ENCODE assay signal across 9 cellular contexts in the genomic region with DNA sequence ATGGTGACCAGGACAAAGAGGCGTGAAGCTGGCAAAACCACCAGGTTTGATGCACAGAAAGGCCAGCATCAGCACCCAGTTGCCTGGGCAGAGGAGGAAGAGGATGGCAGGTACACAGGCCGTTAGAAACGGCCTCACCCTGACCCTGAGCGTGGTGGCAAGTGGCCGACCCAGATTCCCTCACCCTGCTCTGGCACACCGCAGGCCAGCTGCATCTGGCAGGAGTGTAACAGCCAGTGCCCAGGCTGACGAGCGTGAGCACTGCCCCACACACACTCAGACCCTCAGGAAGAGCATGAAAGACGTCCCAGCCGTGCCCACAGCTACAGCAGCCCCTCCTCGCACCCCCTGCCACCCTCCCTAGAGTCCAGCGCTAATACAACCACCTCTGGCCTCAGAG.
DNase-seq lines count a peak whose midpoint lies in the region; ATAC-seq, FAIRE-seq and TF ChIP-seq lines count a peak whose summit lies in the region.
"Had no signal": no experiment of that assay in that cellular context is flagged by ENCODE, and none has a peak within 500 bp of the region (broad histone marks: within the 10 kb centered on the region; RNA-seq: fewer than 3 reads in every experiment).

No MANE protein-coding gene starts in this region.

- peaks cover 83% of the 10 kb centered on the region for H3K4me1 ChIP-seq in Caco-2
- H3K4me1 ChIP-seq in gastroesophageal sphincter, result peaks cover 0 to 100% (median 72%) of the 10 kb centered on the region in 3 donors
- peaks cover 60 to 89% (median 78%) of the 10 kb centered on the region in 3 donors for H3K4me1 ChIP-seq in pancreas

- no peaks in the 10 kb centered on the region for H3K9me3 ChIP-seq in Caco-2
- no peaks in the 10 kb centered on the region for H3K9me3 ChIP-seq in gastroesophageal sphincter
- H3K9me3 ChIP-seq in pancreas, result no peaks in the 10 kb centered on the region
- H3K9me3 ChIP-seq: transverse colon had no signal

- H3K36me3 ChIP-seq in Caco-2 (ENCODE audit: control insufficient read depth, insufficient read depth, low read length), result no peaks in the 10 kb centered on the region
- H3K36me3 ChIP-seq in gastroesophageal sphincter, result no peaks in the 10 kb centered on the region
- no peaks in the 10 kb centered on the region for H3K36me3 ChIP-seq in pancreas
- H3K36me3 ChIP-seq: transverse colon had no signal

- H3K9me3 Mint-ChIP-seq in Caco-2 (ENCODE audit: unreplicated experiment), result no peaks in the 10 kb centered on the region
- H3K9me3 Mint-ChIP-seq in activated CD4-positive, alpha-beta memory T cell treated with anti-CD3 and anti-CD28 coated beads for 36 hours, result no peaks in the 10 kb centered on the region

- TF ChIP-seq CTCF in Caco-2 (IDR thresholded peaks at IDR 0.05; ENCODE audit: insufficient read depth in 1 of 2, low read depth in 1 of 2, low read length in 1 of 2, severe bottlenecking in 1 of 2, unreplicated experiment in 1 of 2), result no peak
- no peak for TF ChIP-seq CTCF in gastroesophageal sphincter (IDR thresholded peaks at IDR 0.05)
- TF ChIP-seq CTCF in pancreas (IDR thresholded peaks at IDR 0.05), result no peak

- peak; percentile 6 for ATAC-seq in gastroesophageal sphincter
- ATAC-seq in pancreas, result peak; percentile 21 to 42 (median 25)
- no peak for ATAC-seq in HG03135 (IDR thresholded peaks at IDR 0.05; ENCODE audit: unreplicated experiment)
- no peak for ATAC-seq in GM19324 (IDR thresholded peaks at IDR 0.05; ENCODE audit: low FRiP score, unreplicated experiment)
- no peak for ATAC-seq in HG02610 (IDR thresholded peaks at IDR 0.05; ENCODE audit: unreplicated experiment)

- H3K4me3 Mint-ChIP-seq in Caco-2 (ENCODE audit: unreplicated experiment), result peak overlapping the region; percentile 59
- H3K4me3 Mint-ChIP-seq in activated CD4-positive, alpha-beta memory T cell treated with anti-CD3 and anti-CD28 coated beads for 36 hours, result no peak overlapping the region

- peaks cover 85% of the 10 kb centered on the region for H3K36me3 Mint-ChIP-seq in Caco-2 (ENCODE audit: insufficient read depth, unreplicated experiment)
- no peaks in the 10 kb centered on the region for H3K36me3 Mint-ChIP-seq in activated CD4-positive, alpha-beta memory T cell treated with anti-CD3 and anti-CD28 coated beads for 36 hours

- peaks cover 75% of the 10 kb centered on the region for H3K4me1 Mint-ChIP-seq in Caco-2 (ENCODE audit: low read depth, unreplicated experiment)
- H3K4me1 Mint-ChIP-seq in activated CD4-positive, alpha-beta memory T cell treated with anti-CD3 and anti-CD28 coated beads for 36 hours (ENCODE audit: low read depth), result peaks cover 90% of the 10 kb centered on the region

- H3K27ac ChIP-seq in gastroesophageal sphincter (peak overlapping the region in 3 of 4 donors; percentile 49 to 65 (median 56)), pancreas (peak overlapping the region; percentile 18 to 75 (median 29))

- H3K27me3 ChIP-seq in Caco-2 (replicated peaks; ENCODE audit: control insufficient read depth, insufficient read depth, low read length) (no peaks in the 10 kb centered on the region), gastroesophageal sphincter (no peaks in the 10 kb centered on the region), pancreas (no peaks in the 10 kb centered on the region)
- H3K27me3 ChIP-seq: transverse colon had no signal

- H3K27me3 Mint-ChIP-seq in Caco-2 (ENCODE audit: insufficient read depth, unreplicated experiment), result no peaks in the 10 kb centered on the region
- H3K27me3 Mint-ChIP-seq in activated CD4-positive, alpha-beta memory T cell treated with anti-CD3 and anti-CD28 coated beads for 36 hours, result no peaks in the 10 kb centered on the region

- TF ChIP-seq POLR2A in gastroesophageal sphincter (IDR thresholded peaks at IDR 0.05), result no peak

- DNase-seq in Caco-2 (no peak), pancreas (peak in 4 of 6 donors; percentile 60 to 84 (median 70))
- DNase-seq in activated CD4-positive, alpha-beta memory T cell treated with anti-CD3 and anti-CD28 coated beads for 36 hours, result no peak
- DNase-seq: NCI-H446, transverse colon had no signal

- CTCF ChIA-PET in Caco-2 (lab: Charles Lee), result interaction anchor here (0.7 kb wide), 1 partner anchor 319 kb away, joined by 3 read pairs; no protein-coding TSS in a partner anchor
- CTCF ChIA-PET in activated CD4-positive, alpha-beta memory T cell treated with anti-CD3 and anti-CD28 coated beads for 36 hours (lab: Charles Lee), result interaction anchor here (1.0 to 1.1 kb wide), 2 partner anchors 18 to 59 kb away, joined by 3 read pairs; no protein-coding TSS in a partner anchor

- TF ChIP-seq EP300 in gastroesophageal sphincter (IDR thresholded peaks at IDR 0.05), result no peak

- POLR2A ChIA-PET in Caco-2 (lab: Charles Lee), result interaction anchor here (0.9 kb wide), 1 partner anchor 83 kb away, joined by 3 read pairs; no protein-coding TSS in a partner anchor
- POLR2A ChIA-PET in activated CD4-positive, alpha-beta memory T cell treated with anti-CD3 and anti-CD28 coated beads for 36 hours (lab: Charles Lee), result interaction anchor here (0.9 to 1.5 kb wide), 2 partner anchors 17 to 81 kb away, joined by 3 to 4 read pairs; no protein-coding TSS in a partner anchor

- H3K4me3 ChIP-seq in Caco-2 (ENCODE audit: low read depth, low read length), result no peak overlapping the region
- no peak overlapping the region for H3K4me3 ChIP-seq in gastroesophageal sphincter
- no peak overlapping the region for H3K4me3 ChIP-seq in pancreas
- H3K4me3 ChIP-seq: transverse colon had no signal

- intact Hi-C loops in Caco-2 (cut with micrococcal nuclease; ENCODE audit: unreplicated experiment), result loop anchor here (5.0 to 10.0 kb wide), 2 partner anchors 69 to 96 kb away; a partner anchor contains a TSS
- intact Hi-C loops in activated CD4-positive, alpha-beta memory T cell treated with anti-CD3 and anti-CD28 coated beads for 36 hours (cut with micrococcal nuclease), result loop anchor here (2.0 to 5.0 kb wide), 3 partner anchors 34 to 80 kb away; no protein-coding TSS in a partner anchor
- intact Hi-C loops in pancreas (cut with DNase I), result loop anchor here in 1 of 3 donors (10.0 kb wide), 1 partner anchor 56 kb away; no protein-coding TSS in a partner anchor

- WGBS in gastroesophageal sphincter (ENCODE audit: low coverage in 1 of 2), 2 donors, result 40% methylated on average over 1 of the region's 12 CpGs; no CpG with 5 or more reads in 1 of the 2 donors
- 26 to 32% methylated on average over 12 of the region's 12 CpGs for WGBS in pancreas, 2 donors

- no peak for FAIRE-seq in pancreas (lab: Jason Lieb, UNC)

- BruUV-seq in Caco-2 (replicated peaks; lab: Mats Ljungman, UMichigan), result no TSS peak

- H3K27ac Mint-ChIP-seq in Caco-2 (ENCODE audit: unreplicated experiment), result peak overlapping the region; percentile 81
- peak overlapping the region; percentile 86 for H3K27ac Mint-ChIP-seq in activated CD4-positive, alpha-beta memory T cell treated with anti-CD3 and anti-CD28 coated beads for 36 hours

Comparison
In these comparisons a context has a peak if more than half of its experiments do, and no peak if none do; other contexts are left out.
1. DNase-seq: peak in pancreas (4 of 6); none in Caco-2 (0 of 2) and activated CD4-positive, alpha-beta memory T cell treated with anti-CD3 and anti-CD28 coated beads for 36 hours (single experiment).
2. ATAC-seq: peak in gastroesophageal sphincter (single experiment) and pancreas (4 of 4); none in HG03135 (single experiment), GM19324 (single experiment) and HG02610 (single experiment).